39 cellular contexts compared by ENCODE assay signal in genomic region chr22:35674335-35674734, GRCh38. TPM values are rescaled to one million over a fixed set of nuclear protein-coding genes. Genes with fewer than 3 reads are reported as not detected.
"Had no signal": no experiment of that assay in that cellular context is flagged by ENCODE, and none has a peak within 500 bp of the region (broad histone marks: within the 10 kb centered on the region; RNA-seq: fewer than 3 reads in every experiment).

No MANE protein-coding gene starts in this region.

- H3K27ac ChIP-seq: ascending aorta, breast epithelium, cardiac muscle cell, coronary artery, dorsolateral prefrontal cortex, epithelial cell of prostate, esophagus squamous epithelium, gastroesophageal sphincter, WERI-Rb-1 had no signal

- ATAC-seq: activated naive CD4-positive, alpha-beta T cell treated with anti-CD3 and anti-CD28 coated beads, Interleukin-2, amount 50 U/mL, for 72 hours; activated T-cell treated with anti-CD3 and anti-CD28 coated beads, Interleukin-2, amount 50 U/mL, for 72 hours; gastroesophageal sphincter; T-helper 17 cell had no signal

- H3K4me3 ChIP-seq: ascending aorta, breast epithelium, cardiac muscle cell, coronary artery, dorsolateral prefrontal cortex, esophagus squamous epithelium, gastroesophageal sphincter had no signal

- H3K36me3 Mint-ChIP-seq: brain had no signal

- FAIRE-seq: endothelial cell of umbilical vein had no signal

- DNase-seq: activated CD4-positive, alpha-beta memory T cell treated with anti-CD3 and anti-CD28 coated beads, Interleukin-2, amount 10 ng/mL, durations not matched to agents 7 days and 5 days; activated CD4-positive, alpha-beta T cell treated with anti-CD3 and anti-CD28 coated beads for 1 hour; activated CD4-positive, alpha-beta T cell treated with anti-CD3 and anti-CD28 coated beads for 4 hours; activated CD4-positive, alpha-beta T cell treated with anti-CD3 and anti-CD28 coated beads, Interleukin-2, amount 10 ng/mL, durations not matched to agents 7 days and 5 days; activated CD4-positive, alpha-beta T cell treated with anti-CD3 and anti-CD28 coated beads, Interleukin-2, amount 50 U/mL, for 4 hours; activated CD4-positive, CD25-positive, alpha-beta regulatory T cell; activated CD8-positive, alpha-beta memory T cell treated with anti-CD3 and anti-CD28 coated beads, Interleukin-2, amount 50 U/mL, for 48 hours; activated gamma-delta T cell; activated naive CD4-positive, alpha-beta T cell; activated naive CD4-positive, alpha-beta T cell treated with anti-CD3 and anti-CD28 coated beads, Interleukin-2, amount 10 ng/mL, durations not matched to agents 7 days and 5 days; activated naive CD8-positive, alpha-beta T cell treated with anti-CD3 and anti-CD28 coated beads, Interleukin-2, amount 10 ng/mL, durations not matched to agents 7 days and 5 days; activated T-cell treated with anti-CD3 and anti-CD28 coated beads for 4 hours; activated T-cell treated with anti-CD3 and anti-CD28 coated beads, Interleukin-2, amount 50 U/mL, for 24 hours; activated T-cell treated with anti-CD3 and anti-CD28 coated beads, Interleukin-2, amount 50 U/mL, for 72 hours; central memory CD4-positive, alpha-beta T cell; cerebellar nuclear complex; dorsolateral prefrontal cortex; effector memory CD4-positive, alpha-beta T cell; esophagus squamous epithelium; foreskin melanocyte; T-helper 1 cell; T-helper 17 cell; T1000; WERI-Rb-1 had no signal

- H3K27me3 ChIP-seq: ascending aorta, breast epithelium, cardiac muscle cell, dorsolateral prefrontal cortex, esophagus squamous epithelium, gastroesophageal sphincter had no signal

- H3K4me1 Mint-ChIP-seq: activated CD4-positive, alpha-beta memory T cell treated with anti-CD3 and anti-CD28 coated beads, Interleukin-2, amount 10 ng/mL, durations not matched to agents 7 days and 5 days; activated CD4-positive, alpha-beta T cell treated with anti-CD3 and anti-CD28 coated beads, Interleukin-2, amount 10 ng/mL, durations not matched to agents 7 days and 5 days; activated naive CD4-positive, alpha-beta T cell treated with anti-CD3 and anti-CD28 coated beads, Interleukin-2, amount 10 ng/mL, durations not matched to agents 7 days and 5 days; activated naive CD8-positive, alpha-beta T cell treated with anti-CD3 and anti-CD28 coated beads, Interleukin-2, amount 10 ng/mL, durations not matched to agents 7 days and 5 days; brain; T-helper 17 cell had no signal

- H3K4me3 Mint-ChIP-seq: activated CD4-positive, alpha-beta memory T cell treated with anti-CD3 and anti-CD28 coated beads, Interleukin-2, amount 10 ng/mL, durations not matched to agents 7 days and 5 days; activated CD4-positive, alpha-beta T cell treated with anti-CD3 and anti-CD28 coated beads, Interleukin-2, amount 10 ng/mL, durations not matched to agents 7 days and 5 days; activated naive CD4-positive, alpha-beta T cell treated with anti-CD3 and anti-CD28 coated beads, Interleukin-2, amount 10 ng/mL, durations not matched to agents 7 days and 5 days; activated naive CD8-positive, alpha-beta T cell treated with anti-CD3 and anti-CD28 coated beads, Interleukin-2, amount 10 ng/mL, durations not matched to agents 7 days and 5 days; activated T-cell treated with anti-CD3 and anti-CD28 coated beads, Interleukin-2, amount 50 U/mL, for 24 hours; activated T-cell treated with anti-CD3 and anti-CD28 coated beads, Interleukin-2, amount 50 U/mL, for 72 hours; brain; dendritic cell treated with granulocyte-macrophage colony-stimulating factor and Interleukin-4, amounts not matched to agents 40 ng/mL and 50 ng/mL, for 4 days; T-helper 17 cell; T-helper 2 cell treated with Interferon-gamma antibody and Interleukin-4, amounts not matched to agents 5 μg/mL and 100 μg/mL, for 36 hours had no signal

- H3K27me3 Mint-ChIP-seq: activated CD4-positive, alpha-beta memory T cell treated with anti-CD3 and anti-CD28 coated beads, Interleukin-2, amount 10 ng/mL, durations not matched to agents 7 days and 5 days; activated CD4-positive, alpha-beta T cell treated with anti-CD3 and anti-CD28 coated beads, Interleukin-2, amount 10 ng/mL, durations not matched to agents 7 days and 5 days; activated naive CD4-positive, alpha-beta T cell treated with anti-CD3 and anti-CD28 coated beads, Interleukin-2, amount 10 ng/mL, durations not matched to agents 7 days and 5 days; activated naive CD8-positive, alpha-beta T cell treated with anti-CD3 and anti-CD28 coated beads, Interleukin-2, amount 10 ng/mL, durations not matched to agents 7 days and 5 days; activated T-cell treated with anti-CD3 and anti-CD28 coated beads, Interleukin-2, amount 50 U/mL, for 24 hours; dendritic cell treated with granulocyte-macrophage colony-stimulating factor and Interleukin-4, amounts not matched to agents 40 ng/mL and 50 ng/mL, for 4 days; T-helper 17 cell had no signal

- H3K9me3 ChIP-seq: ascending aorta, breast epithelium, esophagus squamous epithelium, gastroesophageal sphincter had no signal

- H3K4me1 ChIP-seq: ascending aorta, breast epithelium, esophagus squamous epithelium, gastroesophageal sphincter had no signal

- H3K36me3 ChIP-seq: ascending aorta, breast epithelium, cardiac muscle cell, esophagus squamous epithelium, gastroesophageal sphincter, WERI-Rb-1 had no signal

- H3K27ac Mint-ChIP-seq: activated CD4-positive, alpha-beta memory T cell treated with anti-CD3 and anti-CD28 coated beads, Interleukin-2, amount 10 ng/mL, durations not matched to agents 7 days and 5 days; activated CD4-positive, alpha-beta T cell treated with anti-CD3 and anti-CD28 coated beads, Interleukin-2, amount 10 ng/mL, durations not matched to agents 7 days and 5 days; activated naive CD4-positive, alpha-beta T cell treated with anti-CD3 and anti-CD28 coated beads, Interleukin-2, amount 10 ng/mL, durations not matched to agents 7 days and 5 days; activated naive CD4-positive, alpha-beta T cell treated with anti-CD3 and anti-CD28 coated beads, Interleukin-2, amount 50 U/mL, for 72 hours; activated naive CD8-positive, alpha-beta T cell treated with anti-CD3 and anti-CD28 coated beads, Interleukin-2, amount 10 ng/mL, durations not matched to agents 7 days and 5 days; activated T-cell treated with anti-CD3 and anti-CD28 coated beads, Interleukin-2, amount 50 U/mL, for 24 hours; brain; dendritic cell treated with granulocyte-macrophage colony-stimulating factor and Interleukin-4, amounts not matched to agents 40 ng/mL and 50 ng/mL, for 4 days; T-helper 17 cell; T-helper 2 cell treated with Interferon-gamma antibody and Interleukin-4, amounts not matched to agents 5 μg/mL and 100 μg/mL, for 36 hours had no signal

RNA-seq across cellular contexts. Expression of gene APOL6, which starts 26.1 kb away (rescaled TPM):
- total RNA-seq: cardiac muscle cell had no signal

RNA-seq across cellular contexts. Expression of gene APOL5, which starts 43.3 kb away (rescaled TPM):
- total RNA-seq: activated CD4-positive, alpha-beta memory T cell treated with anti-CD3 and anti-CD28 coated beads, Interleukin-2, amount 10 ng/mL, durations not matched to agents 7 days and 5 days; activated CD4-positive, alpha-beta T cell treated with anti-CD3 and anti-CD28 coated beads, Interleukin-2, amount 10 ng/mL, durations not matched to agents 7 days and 5 days; activated naive CD4-positive, alpha-beta T cell treated with anti-CD3 and anti-CD28 coated beads, Interleukin-2, amount 50 U/mL, for 72 hours; activated naive CD8-positive, alpha-beta T cell treated with anti-CD3 and anti-CD28 coated beads, Interleukin-2, amount 10 ng/mL, durations not matched to agents 7 days and 5 days; activated T-cell treated with anti-CD3 and anti-CD28 coated beads, Interleukin-2, amount 50 U/mL, for 72 hours; ascending aorta; breast epithelium; cardiac muscle cell; endothelial cell of umbilical vein; esophagus squamous epithelium; fibroblast of lung; fibroblast of villous mesenchyme; gastroesophageal sphincter; glomerular endothelial cell; T-helper 17 cell had no signal
- polyA plus RNA-seq: cardiac muscle cell, endothelial cell of umbilical vein, esophagus had no signal

RNA-seq across cellular contexts. Expression of gene MB, which starts 57.2 kb away (rescaled TPM):
- total RNA-seq: activated CD4-positive, alpha-beta memory T cell treated with anti-CD3 and anti-CD28 coated beads, Interleukin-2, amount 10 ng/mL, durations not matched to agents 7 days and 5 days; activated naive CD8-positive, alpha-beta T cell treated with anti-CD3 and anti-CD28 coated beads, Interleukin-2, amount 10 ng/mL, durations not matched to agents 7 days and 5 days; ascending aorta; endothelial cell of umbilical vein; fibroblast of lung; fibroblast of villous mesenchyme; glomerular endothelial cell; T-helper 17 cell had no signal
- polyA plus RNA-seq: endothelial cell of umbilical vein, fibroblast of lung had no signal
